8 cellular contexts compared by ENCODE assay signal in genomic region chr1:143884932-143885574, GRCh38.
DNase-seq lines count a peak whose midpoint lies in the region; ATAC-seq and TF ChIP-seq lines count a peak whose summit lies in the region.
"Not testable (repeated sequence)": the region's sequence is repeated elsewhere in the genome, so short reads cannot be mapped to it uniquely, and the experiment has no call there.

No MANE protein-coding gene starts in this region.

- H3K4me2 ChIP-seq in BLaER1; OCI-LY1 (ENCODE audit: low read length): not testable (repeated sequence)

- not testable (repeated sequence) for H3F3A ChIP-seq in OCI-LY1 (ENCODE audit: insufficient read depth, low read length)

- not testable (repeated sequence) for H4K20me1 ChIP-seq in BLaER1; OCI-LY1 (ENCODE audit: insufficient read depth, low read length)

- H3K4me1 Mint-ChIP-seq in memory B cell, result not testable (repeated sequence)

- not testable (repeated sequence) for H3K27ac ChIP-seq in BLaER1; OCI-LY1 (ENCODE audit: low read depth, low read length, poor library complexity, severe bottlenecking); effector memory CD4-positive, alpha-beta T cell (ENCODE audit: insufficient read depth, low read length, poor library complexity, severe bottlenecking)

- not testable (repeated sequence) for H2AFZ ChIP-seq in OCI-LY1 (ENCODE audit: low read length)

- H3K27ac Mint-ChIP-seq in memory B cell, result not testable (repeated sequence)

- not testable (repeated sequence) for H3K27me3 ChIP-seq in BLaER1; OCI-LY1 (ENCODE audit: insufficient read depth, low read length); effector memory CD4-positive, alpha-beta T cell (replicated peaks; ENCODE audit: control insufficient read depth, insufficient read depth, low read length, poor library complexity, severe bottlenecking)

- H3K9me3 Mint-ChIP-seq in memory B cell, result not testable (repeated sequence)

- peak; percentile 78 for DNase-seq in activated CD8-positive, alpha-beta memory T cell treated with anti-CD3 and anti-CD28 coated beads, Interleukin-2, amount 50 U/mL, for 4 hours
- peak; percentile 15 to 64 (median 51) for DNase-seq in effector memory CD4-positive, alpha-beta T cell
- peak; percentile 64 to 77 for DNase-seq in memory B cell (ENCODE audit: low spot score in 2 of 2)
- peak; percentile 35 to 51 (median 43) for DNase-seq in stimulated activated CD4-positive, alpha-beta T cell treated with anti-CD3 and anti-CD28 coated beads, TNF-alpha, amount 100 ng/mL, for 4 hours (ENCODE audit: low read depth in 3 of 3)

- not testable (repeated sequence) for H3K4me1 ChIP-seq in BLaER1; OCI-LY1 (ENCODE audit: insufficient read depth, low read length, severe bottlenecking); effector memory CD4-positive, alpha-beta T cell (ENCODE audit: control insufficient read depth, insufficient read depth, low read length, poor library complexity, severe bottlenecking)

- peak overlapping the region; percentile 46 for H3K4me3 Mint-ChIP-seq in memory B cell

- peak overlapping the region; percentile 38; the same call in 1 of the 2 replicates for H3K4me3 ChIP-seq in BLaER1
- H3K4me3 ChIP-seq in OCI-LY1 (ENCODE audit: low read depth, low read length, poor library complexity, severe bottlenecking); effector memory CD4-positive, alpha-beta T cell (ENCODE audit: insufficient read depth, low read depth, low read length, poor library complexity, severe bottlenecking): not testable (repeated sequence)

- not testable (repeated sequence) for H3K79me2 ChIP-seq in OCI-LY1 (ENCODE audit: insufficient read depth, low read length)

- H3K27me3 Mint-ChIP-seq in memory B cell, result not testable (repeated sequence)

- H3K36me3 ChIP-seq in BLaER1; OCI-LY1 (ENCODE audit: insufficient read depth, low read length); effector memory CD4-positive, alpha-beta T cell (ENCODE audit: control insufficient read depth, insufficient read depth, low read length): not testable (repeated sequence)

- 0 out of 2 replicates have a peak, but pooled peaks have one; percentile 5 for TF ChIP-seq CTCF in OCI-LY1 (IDR thresholded peaks at IDR 0.05; ENCODE audit: low read length)

- ATAC-seq in GM19395 (IDR thresholded peaks at IDR 0.05; ENCODE audit: unreplicated experiment) (peak; percentile 93), HG03103 (IDR thresholded peaks at IDR 0.05; ENCODE audit: low read depth, unreplicated experiment) (peak; percentile 77), memory B cell (ENCODE audit: low read depth) (peak; percentile 88)

- H3K36me3 Mint-ChIP-seq in memory B cell, result not testable (repeated sequence)

- not testable (repeated sequence) for H3K9ac ChIP-seq in BLaER1; OCI-LY1 (ENCODE audit: low read length)

- H3K9me3 ChIP-seq in BLaER1; OCI-LY1 (ENCODE audit: low read length); effector memory CD4-positive, alpha-beta T cell (ENCODE audit: control insufficient read depth, low read length): not testable (repeated sequence)

- H3K9me2 ChIP-seq in OCI-LY1 (ENCODE audit: low read depth, low read length), result not testable (repeated sequence)
